In genomic region chr10:96387151-96387550, GRCh38 we compare ENCODE assay signal across 20 cellular contexts. TPM values are rescaled to one million over a fixed set of nuclear protein-coding genes. Genes with fewer than 3 reads are reported as not detected.
"Had no signal": no experiment of that assay in that cellular context is flagged by ENCODE, and none has a peak within 500 bp of the region (broad histone marks: within the 10 kb centered on the region; RNA-seq: fewer than 3 reads in every experiment).

No MANE protein-coding gene starts in this region.

- H3K27me3 ChIP-seq: brain microvascular endothelial cell, gastrocnemius medialis, tibial nerve, vagina had no signal

- H3K4me1 ChIP-seq: left lung, tibial nerve, vagina had no signal

- H3K36me3 ChIP-seq: brain microvascular endothelial cell, gastrocnemius medialis, left lung, neutrophil, tibial nerve, vagina, WERI-Rb-1 had no signal

- H3K27ac ChIP-seq: brain microvascular endothelial cell, gastrocnemius medialis, left lung, neutrophil, tibial nerve, vagina, WERI-Rb-1 had no signal

- H3K4me3 ChIP-seq: gastrocnemius medialis, left lung, tibial nerve, vagina had no signal

- DNase-seq: activated CD4-positive, alpha-beta memory T cell treated with anti-CD3 and anti-CD28 coated beads for 36 hours; activated effector memory CD4-positive, alpha-beta T cell treated with Interleukin-2 at 50 U/mL for 16 hours; activated T-cell treated with anti-CD3 and anti-CD28 coated beads, Interleukin-2, amount 50 U/mL, for 4 hours; amniotic stem cell; brain microvascular endothelial cell; cerebellar nuclear complex; endodermal cell; gastrocnemius medialis; islet precursor cell; left lung; naive thymus-derived CD8-positive, alpha-beta T cell; stimulated activated CD4-positive, alpha-beta T cell treated with anti-CD3 and anti-CD28 coated beads, Interleukin-15, amount 100 ng/mL, for 24 hours; stimulated activated CD4-positive, alpha-beta T cell treated with anti-CD3 and anti-CD28 coated beads, Interleukin-4, amount 100 ng/mL, for 1 hour; stimulated activated naive CD4-positive, alpha-beta T cell; substantia nigra; T-helper 17 cell; WERI-Rb-1 had no signal

- ATAC-seq: activated T-cell treated with anti-CD3 and anti-CD28 coated beads, Interleukin-2, amount 50 U/mL, for 4 hours; gastrocnemius medialis; left lung; naive thymus-derived CD8-positive, alpha-beta T cell; T-helper 17 cell had no signal

- H3K9me3 ChIP-seq: gastrocnemius medialis, left lung, neutrophil, tibial nerve, vagina had no signal

RNA-seq across cellular contexts. Expression of gene OPALIN, which starts 28.3 kb away (rescaled TPM):
- polyA plus RNA-seq: naive thymus-derived CD8-positive, alpha-beta T cell had no signal
